8 cellular contexts compared by ENCODE assay signal in the genomic region with DNA sequence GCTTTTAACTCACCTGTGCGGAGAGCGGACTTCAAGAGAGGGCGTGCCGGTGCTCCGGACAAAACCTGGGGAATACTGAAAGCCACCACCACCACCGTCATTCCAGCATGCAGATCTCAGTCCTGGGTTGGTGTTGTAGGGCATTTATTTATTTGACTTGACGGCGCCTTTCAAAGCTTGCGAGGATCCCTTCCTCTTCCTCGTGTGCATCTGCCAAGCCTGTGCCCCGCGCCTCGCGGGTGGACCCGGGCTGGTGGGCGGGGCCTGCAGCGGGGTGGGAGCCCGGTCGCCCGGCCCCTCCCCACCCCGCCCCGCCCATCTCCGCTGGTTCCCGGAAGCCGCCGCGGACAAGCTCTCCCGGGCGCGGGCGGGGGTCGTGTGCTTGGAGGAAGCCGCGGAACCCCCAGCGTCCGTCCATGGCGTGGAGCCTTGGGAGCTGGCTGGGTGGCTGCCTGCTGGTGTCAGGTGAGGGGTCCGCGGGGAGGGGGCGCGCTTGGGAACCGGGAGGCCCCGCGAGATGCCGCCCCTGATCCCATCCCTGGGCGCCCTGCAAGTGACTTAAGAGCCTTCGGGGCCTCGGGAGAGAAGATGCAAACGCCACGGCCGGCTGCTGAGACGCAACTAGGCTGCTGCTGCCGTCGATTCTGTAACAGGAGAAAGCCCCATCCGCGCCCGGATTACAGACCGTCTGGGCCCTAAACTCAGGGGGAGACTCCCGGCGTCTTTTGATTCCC.
DNase-seq lines count a peak whose midpoint lies in the region; ATAC-seq lines count a peak whose summit lies in the region.

Gene IL10RB, plus strand, starts transcription at position 318 of the 734 bp plus-strand sequence. Its CDS starts 99 bp downstream, at position 417.

- peak within 1 kb of the TSS; percentile 80 for H3K27ac ChIP-seq in caudate nucleus (ENCODE audit: low read depth, low read length)

- ATAC-seq in GM18498 (IDR thresholded peaks at IDR 0.05; ENCODE audit: unreplicated experiment) (peak; percentile 46), HG02943 (IDR thresholded peaks at IDR 0.05; ENCODE audit: low read depth, unreplicated experiment) (peak; percentile 35)

- DNase-seq in NCI-H345 treated with DMSO at 0.1 percent for 48 hours (lab: John Stamatoyannopoulos, UW; ENCODE audit: unreplicated experiment) (peak; percentile 72), caudate nucleus (lab: John Stamatoyannopoulos, UW) (peak in 52 of 61 donors; percentile 6 to 75 (median 49)), islet precursor cell (peak; percentile 82), middle frontal gyrus (ENCODE audit: extremely low spot score, low spot score) (no peak)
- DNase-seq in activated CD4-positive, CD25-positive, alpha-beta regulatory T cell treated with anti-CD3 and anti-CD28 coated beads, Interleukin-2, amount 50 U/mL, for 16 hours (ENCODE audit: low read depth, low spot score) = peak; percentile 36
- DNase-seq in stimulated activated CD4-positive, alpha-beta T cell treated with anti-CD3 and anti-CD28 coated beads, Interleukin-12 subunit alpha, Interleukin-12 subunit beta, amount 100 ng/mL, for 48 hours (ENCODE audit: low read depth in 2 of 3, low spot score in 1 of 3) = peak; percentile 40 to 68 (median 47)
